34 cellular contexts compared by ENCODE assay signal in genomic region chr2:68499133-68499532, GRCh38.
"Had no signal": no experiment of that assay in that cellular context is flagged by ENCODE, and none has a peak within 500 bp of the region (broad histone marks: within the 10 kb centered on the region; RNA-seq: fewer than 3 reads in every experiment).

No MANE protein-coding gene starts in this region.

- FAIRE-seq: astrocyte, bronchial epithelial cell had no signal

- H3K27ac ChIP-seq: adrenal gland, ascending aorta, body of pancreas, brain microvascular endothelial cell, breast epithelium, cardiac muscle cell had no signal

- H3K4me1 ChIP-seq: adrenal gland, ascending aorta, body of pancreas, breast epithelium had no signal

- H3K36me3 ChIP-seq: adrenal gland, ascending aorta, brain microvascular endothelial cell, breast epithelium, cardiac muscle cell had no signal

- H3K4me3 ChIP-seq: adrenal gland, ascending aorta, body of pancreas, breast epithelium, cardiac muscle cell had no signal

- DNase-seq: activated effector memory CD4-positive, alpha-beta T cell treated with anti-CD3 and anti-CD28 coated beads, Interleukin-2, amount 50 U/mL, for 16 hours; activated effector memory CD4-positive, alpha-beta T cell treated with Interleukin-2 at 50 U/mL for 16 hours; activated gamma-delta T cell; activated gamma-delta T cell treated with Interleukin-2 at 50 U/mL for 16 hours; activated naive CD4-positive, alpha-beta T cell; activated naive CD4-positive, alpha-beta T cell treated with anti-CD3 and anti-CD28 coated beads for 36 hours; activated naive CD4-positive, alpha-beta T cell treated with anti-CD3 and anti-CD28 coated beads, Interleukin-2, amount 10 ng/mL, durations not matched to agents 7 days and 5 days; activated naive CD4-positive, alpha-beta T cell treated with anti-CD3 and anti-CD28 coated beads, Interleukin-2, amount 50 U/mL, for 16 hours; activated naive CD4-positive, alpha-beta T cell treated with Interleukin-2 at 50 U/mL for 16 hours; activated naive CD8-positive, alpha-beta T cell treated with anti-CD3 and anti-CD28 coated beads for 36 hours; activated naive CD8-positive, alpha-beta T cell treated with anti-CD3 and anti-CD28 coated beads, Interleukin-2, amount 10 ng/mL, durations not matched to agents 7 days and 5 days; activated naive CD8-positive, alpha-beta T cell treated with anti-CD3 and anti-CD28 coated beads, Interleukin-2, amount 50 U/mL, for 24 hours; activated T-cell treated with anti-CD3 and anti-CD28 coated beads, Interleukin-2, amount 50 U/mL, for 1 hour; activated T-cell treated with anti-CD3 and anti-CD28 coated beads, Interleukin-2, amount 50 U/mL, for 24 hours; activated T-cell treated with anti-CD3 and anti-CD28 coated beads, Interleukin-2, amount 50 U/mL, for 4 hours; activated T-cell treated with anti-CD3 and anti-CD28 coated beads, Interleukin-2, amount 50 U/mL, for 48 hours; activated T-cell treated with anti-CD3 and anti-CD28 coated beads, Interleukin-2, amount 50 U/mL, for 72 hours; adrenal gland; amniotic stem cell; amygdala; anterior cingulate cortex; aorta; body of pancreas; brain microvascular endothelial cell; caudate nucleus; central memory CD4-positive, alpha-beta T cell; cerebellar nuclear complex had no signal

- H3K9me3 ChIP-seq: adrenal gland, body of pancreas had no signal

- H3K27me3 ChIP-seq: adrenal gland, ascending aorta, body of pancreas, brain microvascular endothelial cell, breast epithelium, cardiac muscle cell had no signal

- ATAC-seq: activated naive CD4-positive, alpha-beta T cell treated with anti-CD3 and anti-CD28 coated beads, Interleukin-2, amount 50 U/mL, for 72 hours; activated naive CD8-positive, alpha-beta T cell treated with anti-CD3 and anti-CD28 coated beads, Interleukin-2, amount 50 U/mL, for 24 hours; activated T-cell treated with anti-CD3 and anti-CD28 coated beads, Interleukin-2, amount 50 U/mL, for 4 hours; activated T-cell treated with anti-CD3 and anti-CD28 coated beads, Interleukin-2, amount 50 U/mL, for 72 hours; activated T-helper 17 cell treated with anti-CD3 and anti-CD28 coated beads, Interleukin-2, amount 50 U/mL, for 72 hours; body of pancreas had no signal
